ENCODE assay signal across 13 cellular contexts in genomic region chr15:63678383-63678782, GRCh38.
"Had no signal": no experiment of that assay in that cellular context is flagged by ENCODE, and none has a peak within 500 bp of the region (broad histone marks: within the 10 kb centered on the region; RNA-seq: fewer than 3 reads in every experiment).

No MANE protein-coding gene starts in this region.

- H3K4me1 Mint-ChIP-seq: mesothelial cell of epicardium, neural progenitor cell had no signal

- DNase-seq: activated CD4-positive, alpha-beta T cell treated with anti-CD3 and anti-CD28 coated beads, Interleukin-2, amount 10 ng/mL, durations not matched to agents 24 days and 14 days; activated CD4-positive, CD25-positive, alpha-beta regulatory T cell; activated CD8-positive, alpha-beta memory T cell treated with anti-CD3 and anti-CD28 coated beads, Interleukin-2, amount 50 U/mL, for 4 hours; activated CD8-positive, alpha-beta T cell treated with anti-CD3 and anti-CD28 coated beads, Interleukin-2, amount 10 ng/mL, durations not matched to agents 7 days and 5 days; activated naive CD4-positive, alpha-beta T cell; amniotic stem cell; caudate nucleus; effector CD4-positive, alpha-beta T cell; foreskin melanocyte; T-helper 17 cell had no signal

- ATAC-seq: activated CD8-positive, alpha-beta T cell treated with anti-CD3 and anti-CD28 coated beads, Interleukin-2, amount 10 ng/mL, durations not matched to agents 7 days and 5 days; T-helper 17 cell had no signal

- H3K9me3 Mint-ChIP-seq: activated CD4-positive, alpha-beta T cell treated with anti-CD3 and anti-CD28 coated beads, Interleukin-2, amount 10 ng/mL, durations not matched to agents 24 days and 14 days; mesothelial cell of epicardium; neural progenitor cell; stimulated activated naive CD8-positive, alpha-beta T cell treated with anti-CD3 and anti-CD28 coated beads, Interleukin-15, Interleukin-2, amounts not matched to agents 100 ng/mL and 50 ng/mL, for 24 hours had no signal

- H3K27me3 Mint-ChIP-seq: activated CD4-positive, alpha-beta T cell treated with anti-CD3 and anti-CD28 coated beads, Interleukin-2, amount 10 ng/mL, durations not matched to agents 24 days and 14 days; stimulated activated naive CD8-positive, alpha-beta T cell treated with anti-CD3 and anti-CD28 coated beads, Interleukin-15, Interleukin-2, amounts not matched to agents 100 ng/mL and 50 ng/mL, for 24 hours; T-helper 17 cell had no signal

- H3K4me3 Mint-ChIP-seq: activated CD4-positive, alpha-beta T cell treated with anti-CD3 and anti-CD28 coated beads, Interleukin-2, amount 10 ng/mL, durations not matched to agents 24 days and 14 days; activated CD8-positive, alpha-beta T cell treated with anti-CD3 and anti-CD28 coated beads, Interleukin-2, amount 10 ng/mL, durations not matched to agents 7 days and 5 days; mesothelial cell of epicardium; neural progenitor cell; stimulated activated naive CD8-positive, alpha-beta T cell treated with anti-CD3 and anti-CD28 coated beads, Interleukin-15, Interleukin-2, amounts not matched to agents 100 ng/mL and 50 ng/mL, for 24 hours; T-helper 17 cell had no signal

- H3K27ac Mint-ChIP-seq: activated CD4-positive, alpha-beta T cell treated with anti-CD3 and anti-CD28 coated beads, Interleukin-2, amount 10 ng/mL, durations not matched to agents 24 days and 14 days; activated CD8-positive, alpha-beta T cell treated with anti-CD3 and anti-CD28 coated beads, Interleukin-2, amount 10 ng/mL, durations not matched to agents 7 days and 5 days; mesothelial cell of epicardium; stimulated activated naive CD8-positive, alpha-beta T cell treated with anti-CD3 and anti-CD28 coated beads, Interleukin-15, Interleukin-2, amounts not matched to agents 100 ng/mL and 50 ng/mL, for 24 hours had no signal
